Comparison of ENCODE assay signal across 1 cellular context in the genomic region with DNA sequence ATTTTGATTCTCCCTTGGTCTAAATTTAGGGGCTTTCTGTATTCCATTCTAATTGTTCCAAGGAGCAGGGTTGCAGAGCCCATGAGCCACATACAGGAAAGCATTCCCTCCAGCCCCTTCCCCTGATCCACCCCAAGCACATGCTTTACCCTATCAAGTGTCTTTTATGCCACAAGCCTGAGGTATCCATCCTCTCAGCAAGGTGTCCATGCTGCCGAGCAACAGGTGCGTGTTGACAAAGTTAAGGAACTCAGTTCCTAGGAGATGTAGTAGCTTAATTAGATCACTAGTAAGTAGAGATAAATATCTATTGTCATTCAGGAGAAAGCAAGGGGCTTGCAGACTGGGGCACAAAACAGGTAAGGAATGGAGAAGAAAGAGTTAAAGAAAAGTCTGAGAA.
TF ChIP-seq lines count a peak whose summit lies in the region.

No MANE protein-coding gene starts in this region.

TF ChIP-seq in GM23338, 12 proteins besides CTCF, POLR2A, EP300 and RAD21 (continued from another document):
- TF ChIP-seq, protein P1, sequence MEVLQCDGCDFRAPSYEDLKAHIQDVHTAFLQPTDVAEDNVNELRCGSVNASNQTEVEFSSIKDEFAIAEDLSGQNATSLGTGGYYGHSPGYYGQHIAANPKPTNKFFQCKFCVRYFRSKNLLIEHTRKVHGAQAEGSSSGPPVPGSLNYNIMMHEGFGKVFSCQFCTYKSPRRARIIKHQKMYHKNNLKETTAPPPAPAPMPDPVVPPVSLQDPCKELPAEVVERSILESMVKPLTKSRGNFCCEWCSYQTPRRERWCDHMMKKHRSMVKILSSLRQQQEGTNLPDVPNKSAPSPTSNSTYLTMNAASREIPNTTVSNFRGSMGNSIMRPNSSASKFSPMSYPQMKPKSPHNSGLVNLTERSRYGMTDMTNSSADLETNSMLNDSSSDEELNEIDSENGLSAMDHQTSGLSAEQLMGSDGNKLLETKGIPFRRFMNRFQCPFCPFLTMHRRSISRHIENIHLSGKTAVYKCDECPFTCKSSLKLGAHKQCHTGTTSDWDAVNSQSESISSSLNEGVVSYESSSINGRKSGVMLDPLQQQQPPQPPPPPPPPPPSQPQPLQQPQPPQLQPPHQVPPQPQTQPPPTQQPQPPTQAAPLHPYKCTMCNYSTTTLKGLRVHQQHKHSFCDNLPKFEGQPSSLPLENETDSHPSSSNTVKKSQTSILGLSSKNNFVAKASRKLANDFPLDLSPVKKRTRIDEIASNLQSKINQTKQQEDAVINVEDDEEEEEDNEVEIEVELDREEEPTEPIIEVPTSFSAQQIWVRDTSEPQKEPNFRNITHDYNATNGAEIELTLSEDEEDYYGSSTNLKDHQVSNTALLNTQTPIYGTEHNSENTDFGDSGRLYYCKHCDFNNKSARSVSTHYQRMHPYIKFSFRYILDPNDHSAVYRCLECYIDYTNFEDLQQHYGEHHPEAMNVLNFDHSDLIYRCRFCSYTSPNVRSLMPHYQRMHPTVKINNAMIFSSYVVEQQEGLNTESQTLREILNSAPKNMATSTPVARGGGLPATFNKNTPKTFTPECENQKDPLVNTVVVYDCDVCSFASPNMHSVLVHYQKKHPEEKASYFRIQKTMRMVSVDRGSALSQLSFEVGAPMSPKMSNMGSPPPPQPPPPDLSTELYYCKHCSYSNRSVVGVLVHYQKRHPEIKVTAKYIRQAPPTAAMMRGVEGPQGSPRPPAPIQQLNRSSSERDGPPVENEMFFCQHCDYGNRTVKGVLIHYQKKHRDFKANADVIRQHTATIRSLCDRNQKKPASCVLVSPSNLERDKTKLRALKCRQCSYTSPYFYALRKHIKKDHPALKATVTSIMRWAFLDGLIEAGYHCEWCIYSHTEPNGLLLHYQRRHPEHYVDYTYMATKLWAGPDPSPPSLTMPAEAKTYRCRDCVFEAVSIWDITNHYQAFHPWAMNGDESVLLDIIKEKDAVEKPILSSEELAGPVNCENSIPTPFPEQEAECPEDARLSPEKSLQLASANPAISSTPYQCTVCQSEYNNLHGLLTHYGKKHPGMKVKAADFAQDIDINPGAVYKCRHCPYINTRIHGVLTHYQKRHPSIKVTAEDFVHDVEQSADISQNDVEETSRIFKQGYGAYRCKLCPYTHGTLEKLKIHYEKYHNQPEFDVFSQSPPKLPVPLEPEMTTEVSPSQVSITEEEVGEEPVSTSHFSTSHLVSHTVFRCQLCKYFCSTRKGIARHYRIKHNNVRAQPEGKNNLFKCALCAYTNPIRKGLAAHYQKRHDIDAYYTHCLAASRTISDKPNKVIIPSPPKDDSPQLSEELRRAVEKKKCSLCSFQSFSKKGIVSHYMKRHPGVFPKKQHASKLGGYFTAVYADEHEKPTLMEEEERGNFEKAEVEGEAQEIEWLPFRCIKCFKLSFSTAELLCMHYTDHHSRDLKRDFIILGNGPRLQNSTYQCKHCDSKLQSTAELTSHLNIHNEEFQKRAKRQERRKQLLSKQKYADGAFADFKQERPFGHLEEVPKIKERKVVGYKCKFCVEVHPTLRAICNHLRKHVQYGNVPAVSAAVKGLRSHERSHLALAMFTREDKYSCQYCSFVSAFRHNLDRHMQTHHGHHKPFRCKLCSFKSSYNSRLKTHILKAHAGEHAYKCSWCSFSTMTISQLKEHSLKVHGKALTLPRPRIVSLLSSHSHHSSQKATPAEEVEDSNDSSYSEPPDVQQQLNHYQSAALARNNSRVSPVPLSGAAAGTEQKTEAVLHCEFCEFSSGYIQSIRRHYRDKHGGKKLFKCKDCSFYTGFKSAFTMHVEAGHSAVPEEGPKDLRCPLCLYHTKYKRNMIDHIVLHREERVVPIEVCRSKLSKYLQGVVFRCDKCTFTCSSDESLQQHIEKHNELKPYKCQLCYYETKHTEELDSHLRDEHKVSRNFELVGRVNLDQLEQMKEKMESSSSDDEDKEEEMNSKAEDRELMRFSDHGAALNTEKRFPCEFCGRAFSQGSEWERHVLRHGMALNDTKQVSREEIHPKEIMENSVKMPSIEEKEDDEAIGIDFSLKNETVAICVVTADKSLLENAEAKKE (CRISPR knock-in tag; IDR thresholded peaks at IDR 0.05): no peak
- TF ChIP-seq NANOG (IDR thresholded peaks at IDR 0.05; ENCODE audit: borderline replicate concordance): no peak
- no peak for TF ChIP-seq ETS1 (IDR thresholded peaks at IDR 0.05)
- TF ChIP-seq JUNB (IDR thresholded peaks at IDR 0.05; ENCODE audit: unreplicated experiment): no peak
- no peak for TF ChIP-seq ZNF331 (CRISPR knock-in tag; IDR thresholded peaks at IDR 0.05; ENCODE audit: low read depth)
- TF ChIP-seq, protein P2, sequence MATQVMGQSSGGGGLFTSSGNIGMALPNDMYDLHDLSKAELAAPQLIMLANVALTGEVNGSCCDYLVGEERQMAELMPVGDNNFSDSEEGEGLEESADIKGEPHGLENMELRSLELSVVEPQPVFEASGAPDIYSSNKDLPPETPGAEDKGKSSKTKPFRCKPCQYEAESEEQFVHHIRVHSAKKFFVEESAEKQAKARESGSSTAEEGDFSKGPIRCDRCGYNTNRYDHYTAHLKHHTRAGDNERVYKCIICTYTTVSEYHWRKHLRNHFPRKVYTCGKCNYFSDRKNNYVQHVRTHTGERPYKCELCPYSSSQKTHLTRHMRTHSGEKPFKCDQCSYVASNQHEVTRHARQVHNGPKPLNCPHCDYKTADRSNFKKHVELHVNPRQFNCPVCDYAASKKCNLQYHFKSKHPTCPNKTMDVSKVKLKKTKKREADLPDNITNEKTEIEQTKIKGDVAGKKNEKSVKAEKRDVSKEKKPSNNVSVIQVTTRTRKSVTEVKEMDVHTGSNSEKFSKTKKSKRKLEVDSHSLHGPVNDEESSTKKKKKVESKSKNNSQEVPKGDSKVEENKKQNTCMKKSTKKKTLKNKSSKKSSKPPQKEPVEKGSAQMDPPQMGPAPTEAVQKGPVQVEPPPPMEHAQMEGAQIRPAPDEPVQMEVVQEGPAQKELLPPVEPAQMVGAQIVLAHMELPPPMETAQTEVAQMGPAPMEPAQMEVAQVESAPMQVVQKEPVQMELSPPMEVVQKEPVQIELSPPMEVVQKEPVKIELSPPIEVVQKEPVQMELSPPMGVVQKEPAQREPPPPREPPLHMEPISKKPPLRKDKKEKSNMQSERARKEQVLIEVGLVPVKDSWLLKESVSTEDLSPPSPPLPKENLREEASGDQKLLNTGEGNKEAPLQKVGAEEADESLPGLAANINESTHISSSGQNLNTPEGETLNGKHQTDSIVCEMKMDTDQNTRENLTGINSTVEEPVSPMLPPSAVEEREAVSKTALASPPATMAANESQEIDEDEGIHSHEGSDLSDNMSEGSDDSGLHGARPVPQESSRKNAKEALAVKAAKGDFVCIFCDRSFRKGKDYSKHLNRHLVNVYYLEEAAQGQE (IDR thresholded peaks at IDR 0.05; ENCODE audit: unreplicated experiment): no peak
- no peak for TF ChIP-seq CREB1 (CRISPR knock-in tag; IDR thresholded peaks at IDR 0.05; ENCODE audit: low read depth)
